In genomic region chr6:160198577-160199211, GRCh38 we compare ENCODE assay signal across 11 cellular contexts. TPM values are rescaled to one million over a fixed set of nuclear protein-coding genes. Genes with fewer than 3 reads are reported as not detected.
DNase-seq lines count a peak whose midpoint lies in the region; ATAC-seq and TF ChIP-seq lines count a peak whose summit lies in the region.
"Had no signal": no experiment of that assay in that cellular context is flagged by ENCODE, and none has a peak within 500 bp of the region (broad histone marks: within the 10 kb centered on the region; RNA-seq: fewer than 3 reads in every experiment).

No MANE protein-coding gene starts in this region.

- intact Hi-C loops in sciatic nerve (cut with DNase I) = no loop called here

- no peak overlapping the region for H3K4me3 ChIP-seq in fibroblast of the aortic adventitia (ENCODE audit: low read depth, low read length)

- peak; percentile 32 for DNase-seq in Caki2 (ENCODE audit: low read depth)
- peak; percentile 33 for DNase-seq in fibroblast of the aortic adventitia (ENCODE audit: low read depth)
- no peak for DNase-seq in activated T-cell treated with anti-CD3 and anti-CD28 coated beads for 4 hours
- no peak for DNase-seq in activated naive CD4-positive, alpha-beta T cell treated with anti-CD3 and anti-CD28 coated beads, Interleukin-2, amount 50 U/mL, for 16 hours
- DNase-seq in sciatic nerve (ENCODE audit: low spot score) = no peak
- DNase-seq in GDM1 (lab: John Stamatoyannopoulos, UW) = no peak
- DNase-seq: activated effector memory CD4-positive, alpha-beta T cell treated with anti-CD3 and anti-CD28 coated beads, Interleukin-2, amount 50 U/mL, for 16 hours; T-helper 2 cell had no signal

- TF ChIP-seq CTCF in fibroblast of the aortic adventitia (IDR thresholded peaks at IDR 0.05; ENCODE audit: insufficient read depth, low read length) = no peak

- peak; percentile 96 for ATAC-seq in GM21381 (IDR thresholded peaks at IDR 0.05; ENCODE audit: unreplicated experiment)
- ATAC-seq in HG03175 (IDR thresholded peaks at IDR 0.05; ENCODE audit: unreplicated experiment) = peak; percentile 98
- ATAC-seq in sciatic nerve = no peak

- in situ Hi-C loops in Caki2 (cut with HindIII; ENCODE audit: low pct_unique_long_range_greater_than_20kb, low sequenced_read_pairs) = no loop called here

RNA-seq across cellular contexts. Expression of gene SLC22A2, which starts 59.9 kb away (rescaled TPM):
- total RNA-seq in Caki2 (2014; rRNA removed; shearing (Covaris generic); ENCODE audit: low replicate concordance) = 0.10 TPM in 1 of 2 replicates, not detected in the other
- total RNA-seq in fibroblast of the aortic adventitia (ENCODE audit: low replicate concordance) = not detected in 2 replicates
- total RNA-seq in sciatic nerve = not detected
- total RNA-seq: pulmonary artery endothelial cell had no signal

Comparison
In these comparisons a context has a peak if more than half of its experiments do, and no peak if none do; other contexts are left out.
1. DNase-seq: peak in Caki2 (single experiment) and fibroblast of the aortic adventitia (single experiment); none in activated T-cell treated with anti-CD3 and anti-CD28 coated beads for 4 hours (single experiment), activated naive CD4-positive, alpha-beta T cell treated with anti-CD3 and anti-CD28 coated beads, Interleukin-2, amount 50 U/mL, for 16 hours (single experiment), sciatic nerve (single experiment) and GDM1 (single experiment).